8 cellular contexts compared by ENCODE assay signal in the genomic region with DNA sequence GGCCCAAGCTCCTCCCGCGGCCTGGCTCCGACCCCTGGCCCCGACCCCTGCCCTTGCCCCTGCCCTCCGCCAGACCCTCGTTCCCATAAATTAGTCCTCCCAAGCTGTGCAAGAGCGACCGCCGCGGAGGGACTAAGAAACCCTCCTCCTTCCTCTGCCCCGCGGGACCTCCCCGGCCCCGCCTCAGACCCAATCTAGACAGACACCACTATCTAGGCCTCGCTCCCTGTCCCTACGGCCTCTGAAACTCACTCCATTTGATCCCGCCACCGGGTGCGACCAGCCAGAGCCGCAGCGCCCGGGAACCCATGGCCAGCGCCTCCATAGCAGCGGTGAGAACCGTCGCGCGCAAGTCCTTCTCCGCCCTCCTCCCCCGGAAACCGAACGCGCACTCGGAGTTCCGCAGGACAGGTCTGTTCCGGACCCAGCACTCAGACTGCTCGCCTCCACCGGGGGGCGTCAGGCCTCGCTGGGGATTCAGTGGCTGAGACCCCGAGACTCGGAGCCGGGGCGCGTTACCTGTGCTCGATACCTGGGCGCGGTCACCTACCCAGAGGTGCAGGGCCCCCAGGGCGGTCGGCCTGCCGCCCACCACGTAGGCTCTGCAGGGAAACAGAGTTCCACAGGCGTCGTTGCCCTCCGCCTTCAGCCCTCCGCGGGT. TPM values are rescaled to one million over a fixed set of nuclear protein-coding genes. Genes with fewer than 3 reads are reported as not detected.
DNase-seq lines count a peak whose midpoint lies in the region; ATAC-seq and TF ChIP-seq lines count a peak whose summit lies in the region.

A gene (minus strand): TSS at position 331 of the 661 bp plus-strand sequence. CDS start 6 bp downstream, at position 325.

- H3K4ac ChIP-seq in IMR-90 (ENCODE audit: low read depth, low read length), result peak within 1 kb of the TSS; percentile 82

- H3K4me3 ChIP-seq in IMR-90 (ENCODE audit: insufficient read depth, low read depth, low read length) (peak within 1 kb of the TSS; percentile 81), OCI-LY7 (ENCODE audit: low read depth, low read length, poor library complexity, severe bottlenecking) (peak within 1 kb of the TSS; percentile 82), epithelial cell of proximal tubule (ENCODE audit: low read depth, low read length) (peak within 1 kb of the TSS; percentile 69), mucosa of rectum (ENCODE audit: low read length in 2 of 2) (peak within 1 kb of the TSS; percentile 91 to 94)

- H3K9me1 ChIP-seq in IMR-90 (ENCODE audit: insufficient read depth, low read length), result no peaks in the 10 kb centered on the region

- H3K79me2 ChIP-seq in OCI-LY7 (ENCODE audit: insufficient read depth, low read depth, low read length), result peaks cover 32% of the 10 kb centered on the region

- H2BK120ac ChIP-seq in IMR-90 (ENCODE audit: low read depth, low read length), result peak within 1 kb of the TSS; percentile 68; the same call in 1 of the 2 replicates

- no peak within 1 kb of the TSS for H3K18ac ChIP-seq in IMR-90 (ENCODE audit: low read depth, low read length)

- no peak within 1 kb of the TSS for H2AK5ac ChIP-seq in IMR-90 (ENCODE audit: low read depth, low read length)

- TF ChIP-seq CTCF in IMR-90 (conservative IDR thresholded peaks at IDR 0.05; ENCODE audit: low read depth, low read length) (peak; percentile 68), OCI-LY7 (conservative IDR thresholded peaks at IDR 0.05; ENCODE audit: low read length) (peak; percentile 74), epithelial cell of proximal tubule (conservative IDR thresholded peaks at IDR 0.05; ENCODE audit: low read depth, low read length) (peak; percentile 65)

- H3K9me3 ChIP-seq in IMR-90 (ENCODE audit: control insufficient read depth, insufficient read depth, low read length) (no peaks in the 10 kb centered on the region), OCI-LY7 (ENCODE audit: low read length) (no peaks in the 10 kb centered on the region), mucosa of rectum (ENCODE audit: control insufficient read depth in 2 of 2, low read length in 2 of 2) (no peaks in the 10 kb centered on the region)

- dilution Hi-C loops in IMR-90 (cut with HindIII; ENCODE audit: low sequenced_read_pairs, unreplicated experiment), result no loop called here

- DNase-seq in DMS114 treated with DMSO at 0.1 percent for 48 hours (lab: John Stamatoyannopoulos, UW; ENCODE audit: unreplicated experiment) (peak; percentile 62), IMR-90 (peak; percentile 88), OCI-LY7 (ENCODE audit: low spot score) (peak; percentile 92), activated T-cell treated with anti-CD3 and anti-CD28 coated beads for 4 hours (peak; percentile 80), epithelial cell of proximal tubule (ENCODE audit: low read depth) (peak; percentile 40)
- DNase-seq in stimulated activated CD8-positive, alpha-beta memory T cell treated with anti-CD3 and anti-CD28 coated beads, Interleukin-4, amount 100 ng/mL, for 48 hours, result peak; percentile 93

- H3K79me1 ChIP-seq in IMR-90 (ENCODE audit: low read depth in 1 of 2, low read length in 2 of 2), result peaks cover 19 to 21% of the 10 kb centered on the region in 2 experiments

- no peak within 1 kb of the TSS for H2BK15ac ChIP-seq in IMR-90 (ENCODE audit: low read depth, low read length)

- H3K4me2 ChIP-seq in IMR-90 (ENCODE audit: low read depth, low read length), result peak within 1 kb of the TSS; percentile 98
- H3K4me2 ChIP-seq in OCI-LY7 (ENCODE audit: low read length), result peak within 1 kb of the TSS; percentile 89

- H3K36me3 ChIP-seq in IMR-90 (ENCODE audit: control insufficient read depth, insufficient read depth, low read length) (peaks cover 4% of the 10 kb centered on the region), OCI-LY7 (ENCODE audit: insufficient read depth, low read length) (peaks cover 37% of the 10 kb centered on the region), mucosa of rectum (ENCODE audit: control insufficient read depth in 2 of 2, insufficient read depth in 2 of 2, low read length in 2 of 2) (peaks cover 11 to 13% of the 10 kb centered on the region in 2 donors)

- in situ Hi-C loops in IMR-90 (cut with MboI; ENCODE audit: low sequenced_read_pairs), result loop anchor here (5.0 to 25.0 kb wide), 4 partner anchors 95 to 1105 kb away; no protein-coding TSS in a partner anchor

- peak within 1 kb of the TSS; percentile 66 for H3K9ac ChIP-seq in IMR-90 (ENCODE audit: low read depth, low read length)
- H3K9ac ChIP-seq in mucosa of rectum (ENCODE audit: low read depth in 1 of 2, low read length in 2 of 2), result peak within 1 kb of the TSS; percentile 85 to 90

- BruUV-seq in IMR-90 (replicated peaks; lab: Mats Ljungman, UMichigan), result no TSS peak
- BruUV-seq in OCI-LY7 (replicated peaks; lab: Mats Ljungman, UMichigan), result no TSS peak

- H2AFZ ChIP-seq in IMR-90 (replicated peaks; ENCODE audit: low read length, poor library complexity) (peak within 1 kb of the TSS; percentile 99), OCI-LY7 (ENCODE audit: low read length) (peak within 1 kb of the TSS; percentile 97)

- peak within 1 kb of the TSS; percentile 64 for H2BK5ac ChIP-seq in IMR-90 (ENCODE audit: low read depth, low read length, poor library complexity, severe bottlenecking)

- peak; percentile 50 for TF ChIP-seq RAD21 in IMR-90 (IDR thresholded peaks at IDR 0.05; ENCODE audit: low read length)

- H3K14ac ChIP-seq in IMR-90 (replicated peaks; ENCODE audit: low read depth, low read length), result peak within 1 kb of the TSS; percentile 61; the same call in 1 of the 2 replicates

- CTCF ChIA-PET in IMR-90 (lab: Yijun Ruan, JAX), result interaction anchor here (0.6 to 1.6 kb wide), 4 partner anchors 9 to 101 kb away, joined by 3 to 7 read pairs (median 4); no protein-coding TSS in a partner anchor
- CTCF ChIA-PET in OCI-LY7 (lab: Charles Lee; ENCODE audit: unreplicated experiment), result interaction anchor here (1.1 kb wide), 1 partner anchor 31 kb away, joined by 3 read pairs; no protein-coding TSS in a partner anchor

- peak; percentile 75 for TF ChIP-seq POLR2A in IMR-90 (IDR thresholded peaks at IDR 0.05; ENCODE audit: low read depth, low read length)

- no peak within 1 kb of the TSS for H2BK20ac ChIP-seq in IMR-90 (ENCODE audit: low read depth, low read length)

- H3K4me1 ChIP-seq in IMR-90 (ENCODE audit: control insufficient read depth, insufficient read depth, low read length), result no peaks in the 10 kb centered on the region
- peaks cover 22% of the 10 kb centered on the region for H3K4me1 ChIP-seq in OCI-LY7 (ENCODE audit: insufficient read depth, low read length, poor library complexity, severe bottlenecking)
- H3K4me1 ChIP-seq in mucosa of rectum (ENCODE audit: control insufficient read depth in 2 of 2, insufficient read depth in 2 of 2, low read length in 2 of 2), result peaks cover 8% of the 10 kb centered on the region in 2 donors

- peak; percentile 94 for ATAC-seq in GM21528 (IDR thresholded peaks at IDR 0.05; ENCODE audit: low FRiP score, unreplicated experiment)
- ATAC-seq in IMR-90 (ENCODE audit: low read depth), result peak; percentile 98

- peak within 1 kb of the TSS; percentile 42; the same call in 1 of the 2 replicates for H3K56ac ChIP-seq in IMR-90 (ENCODE audit: extremely low read depth, insufficient read depth, low read length)

- no peaks in the 10 kb centered on the region for H4K20me1 ChIP-seq in IMR-90 (ENCODE audit: insufficient read depth, low read length)
- no peaks in the 10 kb centered on the region for H4K20me1 ChIP-seq in OCI-LY7 (ENCODE audit: insufficient read depth, low read length)

- H3K27ac ChIP-seq in IMR-90 (ENCODE audit: insufficient read depth, low read length) (peak within 1 kb of the TSS; percentile 70), OCI-LY7 (ENCODE audit: low read depth, low read length, poor library complexity, severe bottlenecking) (peak within 1 kb of the TSS; percentile 48), mucosa of rectum (ENCODE audit: low read depth in 2 of 2, low read length in 2 of 2) (peak within 1 kb of the TSS; percentile 73 to 83)

- H4K8ac ChIP-seq in IMR-90 (ENCODE audit: low read depth in 2 of 2, low read length in 2 of 2), result peak within 1 kb of the TSS; percentile 36 to 87

- intact Hi-C loops in IMR-90 (cut with micrococcal nuclease) (loop anchor here (1.0 to 5.0 kb wide), 7 partner anchors 127 to 1110 kb away; a partner anchor contains a TSS), OCI-LY7 (cut with micrococcal nuclease; ENCODE audit: unreplicated experiment) (loop anchor here (1.0 to 5.0 kb wide), 4 partner anchors 34 to 360 kb away; no protein-coding TSS in a partner anchor)

- no peaks in the 10 kb centered on the region for H3K9me2 ChIP-seq in OCI-LY7 (ENCODE audit: insufficient read depth, low read length)

- H2AK9ac ChIP-seq in IMR-90 (replicated peaks; ENCODE audit: low read depth, low read length, poor library complexity), result peak within 1 kb of the TSS; percentile 73

- H4K5ac ChIP-seq in IMR-90 (ENCODE audit: low read depth, low read length), result peak within 1 kb of the TSS; percentile 57

- WGBS in IMR-90 (ENCODE audit: extremely low coverage in 2 of 2, insufficient read length in 1 of 2), 2 experiments, result 1% methylated on average over 33 of the region's 57 CpGs; no CpG with 5 or more reads in 1 of the 2 experiments

- POLR2A ChIA-PET in IMR-90 (lab: Charles Lee; ENCODE audit: unreplicated experiment) (no interaction called here), OCI-LY7 (lab: Charles Lee) (interaction anchor here (0.5 to 2.2 kb wide), 9 partner anchors 15 to 361 kb away, joined by 3 to 9 read pairs (median 3); a partner anchor contains a TSS)

- no peaks in the 10 kb centered on the region for H3K27me3 ChIP-seq in IMR-90 (ENCODE audit: control insufficient read depth, insufficient read depth, low read length)
- H3K27me3 ChIP-seq in mucosa of rectum (ENCODE audit: control insufficient read depth in 2 of 2, insufficient read depth in 2 of 2, low read length in 2 of 2), result no peaks in the 10 kb centered on the region

- peak within 1 kb of the TSS; percentile 67; the same call in 1 of the 2 replicates for H4K91ac ChIP-seq in IMR-90 (ENCODE audit: insufficient read depth, low read depth, low read length)

- H3K23ac ChIP-seq in IMR-90 (ENCODE audit: low read depth, low read length), result peak within 1 kb of the TSS; percentile 59

TF ChIP-seq in IMR-90, 13 proteins besides CTCF, POLR2A, EP300 and RAD21 (continues in another document):
- TF ChIP-seq CHD1 (IDR thresholded peaks at IDR 0.05; ENCODE audit: low read depth, low read length), result no peak
- no peak for TF ChIP-seq BHLHE40 (IDR thresholded peaks at IDR 0.05; ENCODE audit: low read depth, low read length)
- no peak for TF ChIP-seq MAFK (IDR thresholded peaks at IDR 0.05; ENCODE audit: low read depth, low read length)
- peak; percentile 75; the same call in 1 of the 2 replicates for TF ChIP-seq MAZ (IDR thresholded peaks at IDR 0.05; ENCODE audit: borderline replicate concordance, low read depth, low read length)
- no peak for TF ChIP-seq FOS (IDR thresholded peaks at IDR 0.05; ENCODE audit: low read depth, low read length)
- TF ChIP-seq NFE2L2 (IDR thresholded peaks at IDR 0.05; ENCODE audit: low read depth, low read length), result no peak

RNA-seq across cellular contexts. Expression of the gene that starts here (rescaled TPM):
- total RNA-seq in IMR-90 (2012; rRNA removed), result 20.6 and 40.0 TPM in 2 replicates
- polyA plus RNA-seq in IMR-90 (2012; rRNA removed), result 15.2 and 15.4 TPM in 2 replicates
- 3.0 and 5.4 TPM in 2 replicates for polyA plus RNA-seq in IMR-90 (2012; cell fraction: cytosol; rRNA removed)
- 1.3 and 5.9 TPM in 2 replicates for polyA plus RNA-seq in IMR-90 (2012; cell fraction: nucleus; rRNA removed; ENCODE audit: low replicate concordance)
- total RNA-seq in OCI-LY7 (2014; rRNA removed; shearing (Covaris generic)), result 42.1 and 45.0 TPM in 2 replicates
- 55.2 and 56.9 TPM in 2 replicates for total RNA-seq in OCI-LY7 (2022)
- total RNA-seq in epithelial cell of proximal tubule, result 62.8 and 65.4 TPM in 2 replicates

Comparison
In these comparisons a context has a peak if more than half of its experiments do, and no peak if none do; other contexts are left out.
1. Peak in every context shown above with its lines: DNase-seq, ATAC-seq, H3K4me3 ChIP-seq and H3K27ac ChIP-seq.
2. DNase-seq: peak in every context shown above with its lines; median percentile 93 in stimulated activated CD8-positive, alpha-beta memory T cell treated with anti-CD3 and anti-CD28 coated beads, Interleukin-4, amount 100 ng/mL, for 48 hours; 92 in OCI-LY7; 88 in IMR-90; 80 in activated T-cell treated with anti-CD3 and anti-CD28 coated beads for 4 hours; 62 in DMS114 treated with DMSO at 0.1 percent for 48 hours; 40 in epithelial cell of proximal tubule.